ENCODE assay signal across 8 cellular contexts in genomic region chr4:123588631-123589223, GRCh38.
DNase-seq lines count a peak whose midpoint lies in the region; ATAC-seq and TF ChIP-seq lines count a peak whose summit lies in the region.

No MANE protein-coding gene starts in this region.

- no peaks in the 10 kb centered on the region for H3K36me3 ChIP-seq in lower lobe of right lung

- H3K4me1 ChIP-seq in lower lobe of right lung: peaks cover 10% of the 10 kb centered on the region

- peak overlapping the region; percentile 58 for H3K27ac ChIP-seq in lower lobe of right lung

- H3K27me3 ChIP-seq in lower lobe of right lung (ENCODE audit: low read depth): no peaks in the 10 kb centered on the region

- H3K27ac Mint-ChIP-seq in T-helper 17 cell: no peak overlapping the region

- H3K4me3 ChIP-seq in AG09309 (ENCODE audit: control insufficient read depth, low read depth, low read length) (no peak overlapping the region), lower lobe of right lung (no peak overlapping the region)

- intact Hi-C loops in lower lobe of right lung (cut with DNase I): no loop called here

- in situ Hi-C loops in SK-MEL-5 (cut with HindIII; ENCODE audit: low pct_unique_long_range_greater_than_20kb, low sequenced_read_pairs): no loop called here

- H3K36me3 Mint-ChIP-seq in T-helper 17 cell (ENCODE audit: low read depth): no peaks in the 10 kb centered on the region

- no peaks in the 10 kb centered on the region for H3K4me1 Mint-ChIP-seq in T-helper 17 cell

- ATAC-seq in GM19328 (IDR thresholded peaks at IDR 0.05; ENCODE audit: unreplicated experiment): peak; percentile 70
- peak; percentile 72 for ATAC-seq in HG03135 (IDR thresholded peaks at IDR 0.05; ENCODE audit: unreplicated experiment)
- peak; percentile 51 to 65 for ATAC-seq in lower lobe of right lung
- ATAC-seq in T-helper 17 cell: no peak

- no peak overlapping the region for H3K4me3 Mint-ChIP-seq in T-helper 17 cell

- peak; percentile 47 for DNase-seq in AG09309 (ENCODE audit: low read depth)
- peak; percentile 95 for DNase-seq in SK-MEL-5 (ENCODE audit: low read depth, low spot score)
- no peak for DNase-seq in lower lobe of right lung
- no peak for DNase-seq in kidney glomerular epithelial cell (lab: John Stamatoyannopoulos, UW)
- no peak for DNase-seq in T-helper 17 cell
- no peak for DNase-seq in activated gamma-delta T cell (lab: John Stamatoyannopoulos, UW)

- H3K9me3 ChIP-seq in lower lobe of right lung (no peaks in the 10 kb centered on the region), T-helper 17 cell (ENCODE audit: control insufficient read depth, low read length, poor library complexity, severe bottlenecking) (no peaks in the 10 kb centered on the region)

- H3K27me3 Mint-ChIP-seq in T-helper 17 cell: peaks cover 8% of the 10 kb centered on the region

- TF ChIP-seq CTCF in AG09309 (IDR thresholded peaks at IDR 0.05; ENCODE audit: control insufficient read depth, insufficient read depth, low read depth, low read length, missing control alignments) (no peak), lower lobe of right lung (IDR thresholded peaks at IDR 0.05) (no peak)

Comparison
In these comparisons a context has a peak if more than half of its experiments do, and no peak if none do; other contexts are left out.
1. DNase-seq: peak in AG09309 (single experiment) and SK-MEL-5 (single experiment); none in lower lobe of right lung (single experiment), kidney glomerular epithelial cell (single experiment), T-helper 17 cell (0 of 3) and activated gamma-delta T cell (single experiment).